Comparison of ENCODE assay signal across 1 cellular context in genomic region chr15:39099524-39099923, GRCh38.
TF ChIP-seq lines count a peak whose summit lies in the region.

No MANE protein-coding gene starts in this region.

TF ChIP-seq in GM23338, 12 proteins besides CTCF, POLR2A, EP300 and RAD21 (continued from another document):
- TF ChIP-seq ZNF462 (CRISPR knock-in tag; IDR thresholded peaks at IDR 0.05) (no peak), EZH2phosphoT487 (IDR thresholded peaks at IDR 0.05; ENCODE audit: unreplicated experiment) (no peak), ZNF114 (CRISPR knock-in tag; IDR thresholded peaks at IDR 0.05) (no peak), JUNB (IDR thresholded peaks at IDR 0.05; ENCODE audit: unreplicated experiment) (no peak), STAT1 (IDR thresholded peaks at IDR 0.05; ENCODE audit: unreplicated experiment) (no peak)
